Comparison of ENCODE assay signal across 1 cellular context in genomic region chr6:44151348-44152108, GRCh38.
TF ChIP-seq lines count a peak whose summit lies in the region.

No MANE protein-coding gene starts in this region.

TF ChIP-seq in GM12878, 131 proteins besides CTCF, POLR2A, EP300 and RAD21 (continues in another document):
- no peak for TF ChIP-seq CEBPZ (IDR thresholded peaks at IDR 0.05; ENCODE audit: low read depth, low read length)
- peak; percentile 31 to 44; a peak in 2 of 4 replicates for TF ChIP-seq BHLHE40 (IDR thresholded peaks at IDR 0.05; ENCODE audit: borderline replicate concordance in 1 of 2, low read depth in 2 of 2, low read length in 1 of 2)
- peak; percentile 83 for TF ChIP-seq YY1 (IDR thresholded peaks at IDR 0.05; ENCODE audit: low read depth, low read length)
- 0 out of 2 replicates have a peak, but pooled peaks have one; percentile 19 for TF ChIP-seq TCF12 (IDR thresholded peaks at IDR 0.05; ENCODE audit: low read depth, low read length)
- TF ChIP-seq YBX1 (IDR thresholded peaks at IDR 0.05): no peak
- no peak for TF ChIP-seq STAT1 (conservative IDR thresholded peaks at IDR 0.05)
- no peak for TF ChIP-seq ZBTB11 (CRISPR knock-in tag; IDR thresholded peaks at IDR 0.05)
- peak; percentile 22; the same call in 1 of the 3 replicates for TF ChIP-seq POU2F2 (IDR thresholded peaks at IDR 0.05; ENCODE audit: borderline replicate concordance, low read depth, low read length)
- TF ChIP-seq ZBTB40 (IDR thresholded peaks at IDR 0.05; ENCODE audit: borderline replicate concordance): no peak
- TF ChIP-seq NR2C1 (IDR thresholded peaks at IDR 0.05): no peak
- no peak for TF ChIP-seq ZBTB33 (IDR thresholded peaks at IDR 0.05)
- TF ChIP-seq TCF3 (IDR thresholded peaks at IDR 0.05; ENCODE audit: borderline replicate concordance, insufficient read depth, low read depth, low read length): 0 out of 2 replicates have a peak, but pooled peaks have one; percentile 38
- 0 out of 2 replicates have a peak, but pooled peaks have one; percentile 21 for TF ChIP-seq IRF4 (IDR thresholded peaks at IDR 0.05; ENCODE audit: low read depth, low read length)
- TF ChIP-seq HDGF (IDR thresholded peaks at IDR 0.05): peak; percentile 51; the same call in 1 of the 2 replicates
- no peak for TF ChIP-seq BACH1 (IDR thresholded peaks at IDR 0.05; ENCODE audit: borderline replicate concordance)
- TF ChIP-seq CREB1 (IDR thresholded peaks at IDR 0.05; ENCODE audit: low read depth): no peak
- no peak for TF ChIP-seq SIX5 (IDR thresholded peaks at IDR 0.05; ENCODE audit: low read depth, low read length, severe bottlenecking)
- TF ChIP-seq PKNOX1 (IDR thresholded peaks at IDR 0.05): no peak
- no peak for TF ChIP-seq E2F8 (IDR thresholded peaks at IDR 0.05; ENCODE audit: low read depth, partially characterized antibody)
- TF ChIP-seq ATF3 (IDR thresholded peaks at IDR 0.05; ENCODE audit: borderline replicate concordance, extremely low read depth, low read depth, low read length): no peak
- TF ChIP-seq MYB (IDR thresholded peaks at IDR 0.05; ENCODE audit: borderline replicate concordance, low read depth, low read length): no peak
- TF ChIP-seq E4F1 (IDR thresholded peaks at IDR 0.05; ENCODE audit: borderline replicate concordance, partially characterized antibody): no peak
- TF ChIP-seq SMARCA5 (IDR thresholded peaks at IDR 0.05): peak; percentile 86; the same call in 1 of the 2 replicates
- TF ChIP-seq KDM1A (IDR thresholded peaks at IDR 0.05; ENCODE audit: borderline replicate concordance): no peak
- no peak for TF ChIP-seq ZSCAN29 (IDR thresholded peaks at IDR 0.05)
- TF ChIP-seq RBBP5 (conservative IDR thresholded peaks at IDR 0.05): no peak
- TF ChIP-seq CHD4 (IDR thresholded peaks at IDR 0.05): no peak
- no peak for TF ChIP-seq IRF3 (IDR thresholded peaks at IDR 0.05)
- no peak for TF ChIP-seq DPF2 (IDR thresholded peaks at IDR 0.05)
- no peak for TF ChIP-seq NFIC (IDR thresholded peaks at IDR 0.05; ENCODE audit: low read depth, low read length)
